16 cellular contexts compared by ENCODE assay signal in genomic region chr2:62462211-62462610, GRCh38. TPM values are rescaled to one million over a fixed set of nuclear protein-coding genes. Genes with fewer than 3 reads are reported as not detected.
DNase-seq lines count a peak whose midpoint lies in the region; ATAC-seq and TF ChIP-seq lines count a peak whose summit lies in the region.
"Had no signal": no experiment of that assay in that cellular context is flagged by ENCODE, and none has a peak within 500 bp of the region (broad histone marks: within the 10 kb centered on the region; RNA-seq: fewer than 3 reads in every experiment).

No MANE protein-coding gene starts in this region.

- in situ Hi-C loops in mammary epithelial cell (cut with MboI; ENCODE audit: low sequenced_read_pairs in 2 of 2) = no loop called here

- TF ChIP-seq EP300 in esophagus muscularis mucosa (IDR thresholded peaks at IDR 0.05) = no peak

- H4K20me1 ChIP-seq in mammary epithelial cell (ENCODE audit: insufficient read depth, low read length) = no peaks in the 10 kb centered on the region

- H3K27me3 ChIP-seq in mammary epithelial cell (ENCODE audit: insufficient read depth, low read length) = no peaks in the 10 kb centered on the region
- no peaks in the 10 kb centered on the region for H3K27me3 ChIP-seq in esophagus muscularis mucosa

- intact Hi-C loops in mammary epithelial cell (cut with micrococcal nuclease) = no loop called here
- intact Hi-C loops in MCF 10A (cut with micrococcal nuclease) = no loop called here
- intact Hi-C loops in esophagus muscularis mucosa (cut with DNase I) = no loop called here

- no peaks in the 10 kb centered on the region for H3K9me3 Mint-ChIP-seq in MCF 10A (ENCODE audit: unreplicated experiment)
- no peaks in the 10 kb centered on the region for H3K9me3 Mint-ChIP-seq in nephron
- H3K9me3 Mint-ChIP-seq: CD8-positive, alpha-beta T cell had no signal

- H3K4me3 Mint-ChIP-seq in MCF 10A (ENCODE audit: unreplicated experiment) = no peak overlapping the region
- no peak overlapping the region for H3K4me3 Mint-ChIP-seq in nephron
- H3K4me3 Mint-ChIP-seq: CD8-positive, alpha-beta T cell had no signal

- H3K27ac ChIP-seq in mammary epithelial cell (ENCODE audit: insufficient read depth, low read depth, low read length) (no peak overlapping the region), esophagus muscularis mucosa (replicated peaks in 1 of 4) (peak overlapping the region; percentile 46 to 57 (median 56))
- H3K27ac ChIP-seq: 22Rv1 had no signal

- H3K4me3 ChIP-seq in mammary epithelial cell (replicated peaks in 1 of 3; ENCODE audit: insufficient read depth in 1 of 3, low read depth in 2 of 3, low read length in 3 of 3) (no peak overlapping the region), esophagus muscularis mucosa (no peak overlapping the region)
- H3K4me3 ChIP-seq: GM12878 had no signal

- H2AFZ ChIP-seq in mammary epithelial cell (ENCODE audit: low read depth, low read length) = peak overlapping the region; percentile 69

- DNase-seq in mammary epithelial cell (no peak), MCF 10A (ENCODE audit: unreplicated experiment) (no peak), esophagus muscularis mucosa (ENCODE audit: extremely low spot score) (no peak), NCI-H1092 (lab: John Stamatoyannopoulos, UW) (no peak), DMS53 (lab: John Stamatoyannopoulos, UW) (no peak)
- no peak for DNase-seq in activated naive CD4-positive, alpha-beta T cell treated with anti-CD3 and anti-CD28 coated beads, Interleukin-2, amount 50 U/mL, for 16 hours
- DNase-seq: CD8-positive, alpha-beta T cell; GDM1; NCI-H1417; NCI-H187 treated with DMSO at 0.1 percent for 48 hours; NCI-H526 treated with DMSO at 0.1 percent for 48 hours; SHP77 treated with DMSO at 0.1 percent for 48 hours had no signal

- H3K36me3 ChIP-seq in mammary epithelial cell (ENCODE audit: insufficient read depth, low read length) (no peaks in the 10 kb centered on the region), esophagus muscularis mucosa (no peaks in the 10 kb centered on the region)

- no peaks in the 10 kb centered on the region for H3K27me3 Mint-ChIP-seq in MCF 10A (ENCODE audit: insufficient read depth, unreplicated experiment)
- peaks cover 7% of the 10 kb centered on the region for H3K27me3 Mint-ChIP-seq in nephron (ENCODE audit: low read depth)

- H3K27ac Mint-ChIP-seq in MCF 10A (ENCODE audit: low read depth, unreplicated experiment) = no peak overlapping the region
- H3K27ac Mint-ChIP-seq in nephron = peak overlapping the region in 2 of 3 experiments; percentile 74 to 90
- H3K27ac Mint-ChIP-seq: CD8-positive, alpha-beta T cell had no signal

- H3K9me3 ChIP-seq in mammary epithelial cell (replicated peaks; ENCODE audit: insufficient read depth, low read length) (no peaks in the 10 kb centered on the region), esophagus muscularis mucosa (no peaks in the 10 kb centered on the region)

- ATAC-seq in GM21515 (IDR thresholded peaks at IDR 0.05; ENCODE audit: unreplicated experiment) = no peak
- ATAC-seq: CD8-positive, alpha-beta T cell; GM12878 had no signal

- no peaks in the 10 kb centered on the region for H3K79me2 ChIP-seq in mammary epithelial cell (ENCODE audit: insufficient read depth, low read length)

- 94% methylated on average over 2 of the region's 2 CpGs for WGBS in mammary epithelial cell (ENCODE audit: low coverage, missing lambda C conversion rate)
- WGBS in esophagus muscularis mucosa = 83% methylated on average over 2 of the region's 2 CpGs

- TF ChIP-seq CTCF in mammary epithelial cell (conservative IDR thresholded peaks at IDR 0.05 in 1 of 2, IDR thresholded peaks at IDR 0.05 in 1 of 2; ENCODE audit: extremely low read depth in 1 of 2, insufficient read depth in 1 of 2, low read depth in 1 of 2, low read length in 2 of 2) (no peak), MCF 10A (IDR thresholded peaks at IDR 0.05; ENCODE audit: unreplicated experiment) (no peak), esophagus muscularis mucosa (IDR thresholded peaks at IDR 0.05) (no peak), nephron (IDR thresholded peaks at IDR 0.05; ENCODE audit: unreplicated experiment in 3 of 3) (no peak)

- H3K4me2 ChIP-seq in mammary epithelial cell (ENCODE audit: insufficient read depth, low read depth, low read length) = no peak overlapping the region

- CTCF ChIA-PET in mammary epithelial cell (lab: Charles Lee; ENCODE audit: low non-redundant PET) (no interaction called here), MCF 10A (lab: Yijun Ruan, JAX) (interaction anchor here (0.6 to 2.1 kb wide), 3 partner anchors 313 to 475 kb away, joined by 3 to 17 read pairs (median 8); no protein-coding TSS in a partner anchor)

- H3K9ac ChIP-seq in mammary epithelial cell (ENCODE audit: insufficient read depth, low read length) = no peak overlapping the region

- H3K4me1 Mint-ChIP-seq in MCF 10A (ENCODE audit: insufficient read depth, unreplicated experiment) (no peaks in the 10 kb centered on the region), nephron (peaks cover 48% of the 10 kb centered on the region)

- TF ChIP-seq POLR2A in esophagus muscularis mucosa (IDR thresholded peaks at IDR 0.05; ENCODE audit: low read depth) = no peak

- H3K36me3 Mint-ChIP-seq in MCF 10A (ENCODE audit: insufficient read depth, unreplicated experiment) = peaks cover 6% of the 10 kb centered on the region
- no peaks in the 10 kb centered on the region for H3K36me3 Mint-ChIP-seq in nephron (ENCODE audit: low read depth)
- H3K36me3 Mint-ChIP-seq: CD8-positive, alpha-beta T cell had no signal

- POLR2A ChIA-PET in MCF 10A (lab: Yijun Ruan, JAX) = interaction anchor here (0.5 to 0.8 kb wide), 2 partner anchors 13 to 43 kb away, joined by 3 read pairs; no protein-coding TSS in a partner anchor

- H3K4me1 ChIP-seq in mammary epithelial cell (ENCODE audit: insufficient read depth, low read length) (peaks cover 16% of the 10 kb centered on the region), esophagus muscularis mucosa (peaks cover 10 to 52% (median 42%) of the 10 kb centered on the region in 4 donors)

- BruUV-seq in mammary epithelial cell (replicated peaks; lab: Mats Ljungman, UMichigan) = no TSS peak
- no TSS peak for BruUV-seq in MCF 10A (replicated peaks; lab: Mats Ljungman, UMichigan)

- dilution Hi-C loops in mammary epithelial cell (cut with HindIII; ENCODE audit: low sequenced_read_pairs) = no loop called here

RNA-seq across cellular contexts. Expression of gene TMEM17, which starts 43.8 kb away (rescaled TPM):
- total RNA-seq in mammary epithelial cell = 1 to 10 TPM; 3.0 to 3.9 TPM
- polyA plus RNA-seq in mammary epithelial cell = 3.6 TPM
- not detected for polyA minus RNA-seq in mammary epithelial cell
- 2.6 and 3.1 TPM in 2 replicates for total RNA-seq in MCF 10A (2022)
- 1 to 10 TPM; 1.9 to 3.8 (median 2.4) TPM for total RNA-seq in esophagus muscularis mucosa
- total RNA-seq: CD8-positive, alpha-beta T cell had no signal
